In the genomic region with DNA sequence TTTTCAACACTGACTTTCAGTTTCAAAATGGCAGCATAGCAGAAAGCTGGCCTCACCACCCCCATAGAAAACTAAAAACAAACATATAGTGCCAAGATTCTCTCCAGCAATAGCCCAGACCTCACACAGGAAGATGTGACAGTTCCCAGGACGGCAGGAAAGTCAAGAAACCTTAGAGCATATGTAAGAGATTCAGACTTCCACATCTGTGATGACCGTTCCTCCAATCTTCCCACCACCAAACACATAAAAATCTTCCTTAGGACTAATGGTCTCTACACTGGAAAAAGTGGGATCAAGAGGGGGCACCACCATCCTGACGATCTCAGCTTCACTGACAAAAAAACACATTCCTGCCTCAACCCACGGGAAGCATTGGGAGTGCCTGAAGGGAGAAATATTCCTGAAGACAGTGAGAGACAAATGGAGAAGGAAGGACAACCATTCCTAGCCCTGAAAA, we compare ENCODE assay signal across 1 cellular context.
TF ChIP-seq lines count a peak whose summit lies in the region.

No MANE protein-coding gene starts in this region.

TF ChIP-seq in H1, 55 proteins besides CTCF, POLR2A, EP300 and RAD21:
- TF ChIP-seq FOSL1 (IDR thresholded peaks at IDR 0.05; ENCODE audit: insufficient read depth, low read depth, low read length) (no peak), JUN (IDR thresholded peaks at IDR 0.05; ENCODE audit: low read depth, low read length) (no peak), RFX5 (IDR thresholded peaks at IDR 0.05; ENCODE audit: borderline replicate concordance, low read depth, low read length) (no peak), HDAC6 (IDR thresholded peaks at IDR 0.05; ENCODE audit: low read depth, low read length) (no peak), HDAC2 (IDR thresholded peaks at IDR 0.05; ENCODE audit: borderline replicate concordance in 1 of 2, low read depth in 2 of 2, low read length in 2 of 2) (no peak), CHD2 (IDR thresholded peaks at IDR 0.05; ENCODE audit: low read length) (no peak), PHF8 (conservative IDR thresholded peaks at IDR 0.05; ENCODE audit: low read depth, low read length) (no peak), RBBP5 (IDR thresholded peaks at IDR 0.05; ENCODE audit: borderline replicate concordance, low read depth, low read length) (no peak), BACH1 (IDR thresholded peaks at IDR 0.05; ENCODE audit: low read length) (no peak), MAFK (IDR thresholded peaks at IDR 0.05; ENCODE audit: low read depth, low read length) (no peak), TAF7 (optimal IDR thresholded peaks at IDR 0.05; ENCODE audit: borderline replicate concordance, low read depth, low read length) (no peak), SIX5 (IDR thresholded peaks at IDR 0.05; ENCODE audit: low read depth, low read length) (no peak), NRF1 (IDR thresholded peaks at IDR 0.05; ENCODE audit: low read depth, low read length) (no peak), NANOG (IDR thresholded peaks at IDR 0.05; ENCODE audit: insufficient read depth, low read depth, low read length, poor library complexity, severe bottlenecking) (no peak), EZH2 (IDR thresholded peaks at IDR 0.05; ENCODE audit: low read depth, low read length, severe bottlenecking) (no peak), TEAD4 (IDR thresholded peaks at IDR 0.05; ENCODE audit: low read depth, low read length) (no peak), KDM5A (IDR thresholded peaks at IDR 0.05; ENCODE audit: low read length) (no peak), KDM1A (IDR thresholded peaks at IDR 0.05; ENCODE audit: borderline replicate concordance, low read length) (no peak)
TF ChIP-seq in H1: peak in this region for 0.
